Comparison of ENCODE assay signal across 16 cellular contexts in genomic region chr2:207111757-207112156, GRCh38. TPM values are rescaled to one million over a fixed set of nuclear protein-coding genes. Genes with fewer than 3 reads are reported as not detected.
DNase-seq lines count a peak whose midpoint lies in the region; TF ChIP-seq lines count a peak whose summit lies in the region.
"Had no signal": no experiment of that assay in that cellular context is flagged by ENCODE, and none has a peak within 500 bp of the region (broad histone marks: within the 10 kb centered on the region; RNA-seq: fewer than 3 reads in every experiment).

No MANE protein-coding gene starts in this region.

- peak; percentile 6 for DNase-seq in Jurkat, Clone E6-1 (ENCODE audit: low read depth, low spot score)
- DNase-seq in prostate gland (ENCODE audit: low spot score): no peak
- DNase-seq in neuronal stem cell (ENCODE audit: low spot score): no peak
- no peak for DNase-seq in SW480 (ENCODE audit: low spot score)
- no peak for DNase-seq in COLO668 (lab: John Stamatoyannopoulos, UW; ENCODE audit: unreplicated experiment)
- DNase-seq: BE2C, KBM-7, NCI-H1105 treated with DMSO at 0.1 percent for 48 hours, NCI-H1694, NCI-H510A treated with DMSO at 0.1 percent for 48 hours, PC-3, SIG-M5 had no signal

- no peaks in the 10 kb centered on the region for H3K27me3 ChIP-seq in BLaER1
- no peaks in the 10 kb centered on the region for H3K27me3 ChIP-seq in layer of hippocampus (ENCODE audit: control insufficient read depth, insufficient read depth, low read length)
- H3K27me3 ChIP-seq in neural cell (ENCODE audit: insufficient read depth, low read depth, low read length): no peaks in the 10 kb centered on the region
- no peaks in the 10 kb centered on the region for H3K27me3 ChIP-seq in prostate gland (replicated peaks; ENCODE audit: insufficient read depth)
- no peaks in the 10 kb centered on the region for H3K27me3 ChIP-seq in neuronal stem cell (ENCODE audit: control insufficient read depth in 3 of 3, insufficient read depth in 3 of 3, low read depth in 1 of 3, low read length in 3 of 3)
- H3K27me3 ChIP-seq: BE2C had no signal

- H3K79me1 ChIP-seq in neuronal stem cell (ENCODE audit: low read depth, low read length): no peaks in the 10 kb centered on the region

- peaks cover 100% of the 10 kb centered on the region for H3K79me2 ChIP-seq in neural cell (replicated peaks; ENCODE audit: insufficient read depth, low read length)

- 81% methylated on average over 4 of the region's 4 CpGs for WGBS in prostate gland
- WGBS in neuronal stem cell (ENCODE audit: extremely low coverage in 2 of 2, insufficient read length in 2 of 2, insufficient replicate concordance in 1 of 2), 2 donors: no CpG with 5 or more reads among the region's 4 CpGs

- H3K4ac ChIP-seq in neuronal stem cell (ENCODE audit: low read length): no peak overlapping the region

- intact Hi-C loops in prostate gland (cut with DNase I): no loop called here

- H3K4me1 ChIP-seq in BLaER1: peaks cover 33% of the 10 kb centered on the region
- H3K4me1 ChIP-seq in prostate gland (replicated peaks): no peaks in the 10 kb centered on the region
- peaks cover 6 to 28% of the 10 kb centered on the region in 2 donors for H3K4me1 ChIP-seq in neuronal stem cell (ENCODE audit: control insufficient read depth in 2 of 2, insufficient read depth in 1 of 2, low read depth in 1 of 2, low read length in 2 of 2)

- no peak overlapping the region for H3K14ac ChIP-seq in neuronal stem cell (ENCODE audit: low read length)

- H2AFZ ChIP-seq in neural cell (ENCODE audit: low read depth, low read length): no peak overlapping the region
- H2AFZ ChIP-seq in neuronal stem cell (ENCODE audit: low read length): no peak overlapping the region
- H2AFZ ChIP-seq: GM23248 had no signal

- H3K36me3 ChIP-seq in BLaER1 (no peaks in the 10 kb centered on the region), neural cell (ENCODE audit: insufficient read depth, low read length) (no peaks in the 10 kb centered on the region), prostate gland (no peaks in the 10 kb centered on the region), neuronal stem cell (replicated peaks in 1 of 2; ENCODE audit: control insufficient read depth in 2 of 2, insufficient read depth in 2 of 2, low read length in 2 of 2) (peaks cover 0 to 45% of the 10 kb centered on the region in 2 donors)

- no peak overlapping the region for H3K18ac ChIP-seq in neuronal stem cell (ENCODE audit: low read length)

- no peak for TF ChIP-seq RAD21 in neural cell (conservative IDR thresholded peaks at IDR 0.05)

- TF ChIP-seq EP300 in neural cell (conservative IDR thresholded peaks at IDR 0.05; ENCODE audit: poor library complexity, severe bottlenecking): no peak

- H3K4me3 ChIP-seq in BLaER1 (no peak overlapping the region), neural cell (ENCODE audit: low read length) (peak overlapping the region; percentile 45), prostate gland (no peak overlapping the region), neuronal stem cell (ENCODE audit: low read length in 2 of 2) (no peak overlapping the region)
- no peak overlapping the region for H3K4me3 ChIP-seq in Jurkat, Clone E6-1 (ENCODE audit: low read length)
- H3K4me3 ChIP-seq: GM23248 had no signal

- no peak for TF ChIP-seq POLR2A in prostate gland (IDR thresholded peaks at IDR 0.05)

- TF ChIP-seq CTCF in neural cell (IDR thresholded peaks at IDR 0.05; ENCODE audit: poor library complexity, severe bottlenecking) (no peak), prostate gland (IDR thresholded peaks at IDR 0.05) (no peak)

- no peak overlapping the region for H2AK5ac ChIP-seq in neuronal stem cell (ENCODE audit: low read depth, low read length)

- H3K9me3 ChIP-seq in BLaER1 (no peaks in the 10 kb centered on the region), neural cell (ENCODE audit: low read length) (no peaks in the 10 kb centered on the region), prostate gland (no peaks in the 10 kb centered on the region), neuronal stem cell (replicated peaks in 1 of 2; ENCODE audit: control insufficient read depth in 2 of 2, insufficient read depth in 1 of 2, low read depth in 1 of 2, low read length in 2 of 2) (no peaks in the 10 kb centered on the region)
- H3K9me3 ChIP-seq: BE2C had no signal

- no peak overlapping the region for H2BK5ac ChIP-seq in neuronal stem cell (ENCODE audit: low read length)

- no peaks in the 10 kb centered on the region for H3K9me2 ChIP-seq in neural cell (ENCODE audit: insufficient read depth, low read length)

- no peak overlapping the region for H3K23ac ChIP-seq in neuronal stem cell (ENCODE audit: low read depth, low read length, poor library complexity)

- H4K20me1 ChIP-seq in BLaER1 (no peaks in the 10 kb centered on the region), neural cell (ENCODE audit: insufficient read depth) (peaks cover 41% of the 10 kb centered on the region)

- H3K27ac ChIP-seq in BLaER1 (no peak overlapping the region), layer of hippocampus (ENCODE audit: low read depth, low read length) (peak overlapping the region; percentile 85), neural cell (ENCODE audit: low read length) (peak overlapping the region; percentile 80), prostate gland (no peak overlapping the region), neuronal stem cell (replicated peaks; ENCODE audit: low read length) (no peak overlapping the region)
- H3K27ac ChIP-seq: GM23248 had no signal

- no peak overlapping the region for H2BK120ac ChIP-seq in neuronal stem cell (ENCODE audit: low read depth, low read length)

- H4K8ac ChIP-seq in neuronal stem cell (ENCODE audit: low read depth, low read length): no peak overlapping the region

- H2BK15ac ChIP-seq in neuronal stem cell (ENCODE audit: low read length): no peak overlapping the region

- H3K9ac ChIP-seq in BLaER1 (no peak overlapping the region), neural cell (ENCODE audit: low read length) (peak overlapping the region; percentile 1), neuronal stem cell (ENCODE audit: low read depth, low read length, poor library complexity) (no peak overlapping the region)
- H3K9ac ChIP-seq: GM23248 had no signal

- no peak overlapping the region for H2BK12ac ChIP-seq in neuronal stem cell (ENCODE audit: low read length)

- peak overlapping the region; percentile 42 for H3K4me2 ChIP-seq in BLaER1
- H3K4me2 ChIP-seq in neural cell (ENCODE audit: low read length): no peak overlapping the region
- no peak overlapping the region for H3K4me2 ChIP-seq in neuronal stem cell (ENCODE audit: insufficient read depth, low read length, poor library complexity, severe bottlenecking)

- no peaks in the 10 kb centered on the region for H3F3A ChIP-seq in neural cell (ENCODE audit: insufficient read depth, low read length, poor library complexity, severe bottlenecking)

- H4K91ac ChIP-seq in neuronal stem cell (ENCODE audit: low read depth, low read length, poor library complexity): no peak overlapping the region

TF ChIP-seq in neural cell, 6 proteins besides CTCF, POLR2A, EP300 and RAD21:
- TF ChIP-seq EZH2 (IDR thresholded peaks at IDR 0.05; ENCODE audit: borderline replicate concordance, insufficient read depth, low read length, poor library complexity, severe bottlenecking): no peak
- no peak for TF ChIP-seq SMC3 (conservative IDR thresholded peaks at IDR 0.05; ENCODE audit: poor library complexity)
- no peak for TF ChIP-seq POLR2AphosphoS5 (IDR thresholded peaks at IDR 0.05)
- TF ChIP-seq MXI1 (conservative IDR thresholded peaks at IDR 0.05; ENCODE audit: poor library complexity, severe bottlenecking): no peak
- TF ChIP-seq REST (IDR thresholded peaks at IDR 0.05; ENCODE audit: borderline replicate concordance): no peak
- TF ChIP-seq TAF1 (IDR thresholded peaks at IDR 0.05; ENCODE audit: low read depth): no peak

RNA-seq across cellular contexts. Expression of gene KLF7, which starts 54.0 kb away (rescaled TPM):
- 15.4 TPM for polyA plus RNA-seq in Jurkat, Clone E6-1 (2012; ENCODE audit: insufficient read depth, insufficient read length)
- 28.1 and 31.5 TPM in 2 replicates for polyA plus RNA-seq in neural cell
- 102 and 141 TPM in 2 replicates for polyA minus RNA-seq in neural cell
- total RNA-seq in prostate gland: 10 to 100 TPM; 10.2 to 23.9 TPM
- 10.9 TPM for polyA plus RNA-seq in neuronal stem cell (2013, experiment 1 of 2)
- polyA plus RNA-seq in neuronal stem cell (2013, experiment 2 of 2): 12.5 TPM

Comparison
In these comparisons a context has a peak if more than half of its experiments do, and no peak if none do; other contexts are left out.
1. H3K27ac ChIP-seq: peak in layer of hippocampus (single experiment) and neural cell (single experiment); none in BLaER1 (single experiment), prostate gland (0 of 2) and neuronal stem cell (single experiment).